Comparison of ENCODE assay signal across 28 cellular contexts in the genomic region with DNA sequence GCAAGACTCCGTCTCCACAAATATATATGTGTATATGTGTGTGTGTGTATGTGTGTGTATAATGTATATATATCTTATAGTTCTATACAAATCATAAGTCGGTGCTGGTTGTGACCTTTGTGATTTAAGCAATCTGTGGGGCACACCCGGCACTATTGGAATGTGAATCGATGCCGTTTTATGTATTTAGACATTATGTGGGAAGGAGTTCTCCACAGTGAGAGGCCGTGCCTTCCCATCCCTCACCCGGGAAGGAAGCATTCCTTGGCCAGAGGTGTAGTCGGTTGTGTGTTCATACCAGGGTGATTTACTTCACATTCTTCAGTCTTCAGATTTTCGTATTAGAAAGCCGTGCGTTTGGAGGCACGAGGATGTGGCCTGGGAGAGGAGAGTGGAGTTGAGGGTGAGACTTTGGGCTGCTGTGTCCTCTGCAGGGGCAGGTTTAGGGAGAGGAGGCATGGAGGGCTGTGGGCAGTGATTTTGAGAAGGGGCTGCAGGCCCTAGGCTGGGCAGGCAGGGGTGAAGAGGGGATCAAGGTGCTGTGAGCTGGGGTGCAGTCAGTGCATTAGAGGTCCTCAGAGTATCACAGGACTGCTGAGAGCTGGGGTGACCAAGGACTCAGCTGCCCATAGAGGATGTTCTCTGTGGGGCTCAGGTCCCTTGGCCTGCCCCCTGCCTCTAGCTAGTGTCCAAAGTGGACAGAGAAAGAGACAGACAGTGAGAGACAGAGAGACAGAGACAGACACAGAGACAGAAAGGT. TPM values are rescaled to one million over a fixed set of nuclear protein-coding genes. Genes with fewer than 3 reads are reported as not detected.
DNase-seq lines count a peak whose midpoint lies in the region; ATAC-seq and TF ChIP-seq lines count a peak whose summit lies in the region.
"Had no signal": no experiment of that assay in that cellular context is flagged by ENCODE, and none has a peak within 500 bp of the region (broad histone marks: within the 10 kb centered on the region; RNA-seq: fewer than 3 reads in every experiment).

No MANE protein-coding gene starts in this region.

- H4K20me1 ChIP-seq in mammary epithelial cell (ENCODE audit: insufficient read depth, low read length): no peaks in the 10 kb centered on the region

- no peak overlapping the region for H3K27ac ChIP-seq in mammary epithelial cell (ENCODE audit: insufficient read depth, low read depth, low read length)
- H3K27ac ChIP-seq: A549, brain microvascular endothelial cell, gastroesophageal sphincter, PC-9, suprapubic skin, upper lobe of right lung had no signal

- WGBS in mammary epithelial cell (ENCODE audit: low coverage, missing lambda C conversion rate): 81% methylated on average over 12 of the region's 12 CpGs

- no peak for TF ChIP-seq CTCF in Calu3 (IDR thresholded peaks at IDR 0.05; ENCODE audit: unreplicated experiment)
- no peak for TF ChIP-seq CTCF in progenitor cell of endocrine pancreas (IDR thresholded peaks at IDR 0.05; ENCODE audit: unreplicated experiment)
- no peak for TF ChIP-seq CTCF in mammary epithelial cell (conservative IDR thresholded peaks at IDR 0.05 in 1 of 2, IDR thresholded peaks at IDR 0.05 in 1 of 2; ENCODE audit: extremely low read depth in 1 of 2, insufficient read depth in 1 of 2, low read depth in 1 of 2, low read length in 2 of 2)

- peaks cover 15% of the 10 kb centered on the region for H3K9me3 ChIP-seq in mammary epithelial cell (replicated peaks; ENCODE audit: insufficient read depth, low read length)
- H3K9me3 ChIP-seq: suprapubic skin, upper lobe of right lung had no signal

- CTCF ChIA-PET in activated naive CD4-positive, alpha-beta T cell treated with anti-CD3 and anti-CD28 coated beads, Interleukin-2, amount 10 ng/mL, durations not matched to agents 7 days and 5 days (lab: Charles Lee): no interaction called here
- CTCF ChIA-PET in Calu3 (lab: Charles Lee) (interaction anchor here (1.1 kb wide), 1 partner anchor 45 kb away, joined by 5 read pairs; no protein-coding TSS in a partner anchor), mammary epithelial cell (lab: Charles Lee; ENCODE audit: low non-redundant PET) (no interaction called here)

- H3K27me3 Mint-ChIP-seq in activated naive CD4-positive, alpha-beta T cell treated with anti-CD3 and anti-CD28 coated beads, Interleukin-2, amount 10 ng/mL, durations not matched to agents 7 days and 5 days: peaks cover 4% of the 10 kb centered on the region
- peaks cover 12% of the 10 kb centered on the region for H3K27me3 Mint-ChIP-seq in Calu3 (ENCODE audit: unreplicated experiment)
- no peaks in the 10 kb centered on the region for H3K27me3 Mint-ChIP-seq in progenitor cell of endocrine pancreas
- H3K27me3 Mint-ChIP-seq: CD4-positive, alpha-beta T cell had no signal

- H3K36me3 Mint-ChIP-seq in activated naive CD4-positive, alpha-beta T cell treated with anti-CD3 and anti-CD28 coated beads, Interleukin-2, amount 10 ng/mL, durations not matched to agents 7 days and 5 days: peaks cover 3% of the 10 kb centered on the region
- H3K36me3 Mint-ChIP-seq in Calu3 (ENCODE audit: insufficient read depth, unreplicated experiment) (no peaks in the 10 kb centered on the region), progenitor cell of endocrine pancreas (ENCODE audit: insufficient read depth) (peaks cover 4% of the 10 kb centered on the region)

- no peaks in the 10 kb centered on the region for H3K79me2 ChIP-seq in mammary epithelial cell (ENCODE audit: insufficient read depth, low read length)

- BruUV-seq in Calu3 (replicated peaks; lab: Mats Ljungman, UMichigan) (no TSS peak), mammary epithelial cell (replicated peaks; lab: Mats Ljungman, UMichigan) (no TSS peak)

- no peak overlapping the region for H3K4me2 ChIP-seq in mammary epithelial cell (ENCODE audit: insufficient read depth, low read depth, low read length)
- H3K4me2 ChIP-seq: A549, PC-9, smooth muscle cell had no signal

- in situ Hi-C loops in mammary epithelial cell (cut with MboI; ENCODE audit: low sequenced_read_pairs in 2 of 2): no loop called here

- H3K4me1 Mint-ChIP-seq in activated naive CD4-positive, alpha-beta T cell treated with anti-CD3 and anti-CD28 coated beads, Interleukin-2, amount 10 ng/mL, durations not matched to agents 7 days and 5 days: no peaks in the 10 kb centered on the region
- H3K4me1 Mint-ChIP-seq in Calu3 (ENCODE audit: low read depth, unreplicated experiment) (peaks cover 29% of the 10 kb centered on the region), progenitor cell of endocrine pancreas (ENCODE audit: low read depth) (no peaks in the 10 kb centered on the region)

- no peak overlapping the region for H3K4me3 Mint-ChIP-seq in activated naive CD4-positive, alpha-beta T cell treated with anti-CD3 and anti-CD28 coated beads, Interleukin-2, amount 10 ng/mL, durations not matched to agents 7 days and 5 days
- H3K4me3 Mint-ChIP-seq in Calu3 (ENCODE audit: low read depth, unreplicated experiment): peak overlapping the region; percentile 6
- no peak overlapping the region for H3K4me3 Mint-ChIP-seq in progenitor cell of endocrine pancreas (ENCODE audit: low read depth)
- H3K4me3 Mint-ChIP-seq: CD4-positive, alpha-beta T cell had no signal

- peaks cover 12% of the 10 kb centered on the region for H3K4me1 ChIP-seq in mammary epithelial cell (ENCODE audit: insufficient read depth, low read length)
- H3K4me1 ChIP-seq: A549, gastroesophageal sphincter, upper lobe of right lung had no signal

- ATAC-seq in left colon: peak; percentile 64
- ATAC-seq: gastroesophageal sphincter, upper lobe of right lung had no signal

- no peaks in the 10 kb centered on the region for H3K27me3 ChIP-seq in mammary epithelial cell (ENCODE audit: insufficient read depth, low read length)
- H3K27me3 ChIP-seq: brain microvascular endothelial cell, gastroesophageal sphincter, suprapubic skin, upper lobe of right lung had no signal

- H2AFZ ChIP-seq in mammary epithelial cell (ENCODE audit: low read depth, low read length): no peak overlapping the region
- H2AFZ ChIP-seq: PC-9 had no signal

- dilution Hi-C loops in mammary epithelial cell (cut with HindIII; ENCODE audit: low sequenced_read_pairs): loop anchor here (5.0 kb wide), 1 partner anchor 98 kb away; no protein-coding TSS in a partner anchor

- H3K9me3 Mint-ChIP-seq in activated naive CD4-positive, alpha-beta T cell treated with anti-CD3 and anti-CD28 coated beads, Interleukin-2, amount 10 ng/mL, durations not matched to agents 7 days and 5 days: peaks cover 6% of the 10 kb centered on the region
- H3K9me3 Mint-ChIP-seq in Calu3 (ENCODE audit: low read depth, unreplicated experiment) (no peaks in the 10 kb centered on the region), progenitor cell of endocrine pancreas (ENCODE audit: low read depth) (peaks cover 5% of the 10 kb centered on the region)

- H3K4me3 ChIP-seq in mammary epithelial cell (replicated peaks in 1 of 3; ENCODE audit: insufficient read depth in 1 of 3, low read depth in 2 of 3, low read length in 3 of 3): no peak overlapping the region
- H3K4me3 ChIP-seq: A549, gastroesophageal sphincter, PC-9, smooth muscle cell, suprapubic skin, upper lobe of right lung had no signal

- no peaks in the 10 kb centered on the region for H3K36me3 ChIP-seq in mammary epithelial cell (ENCODE audit: insufficient read depth, low read length)
- H3K36me3 ChIP-seq: brain microvascular endothelial cell, suprapubic skin, upper lobe of right lung had no signal

- no peak overlapping the region for H3K9ac ChIP-seq in mammary epithelial cell (ENCODE audit: insufficient read depth, low read length)

- DNase-seq in activated naive CD4-positive, alpha-beta T cell treated with anti-CD3 and anti-CD28 coated beads, Interleukin-2, amount 10 ng/mL, durations not matched to agents 7 days and 5 days: peak; percentile 10
- DNase-seq in activated naive CD4-positive, alpha-beta T cell treated with anti-CD3 and anti-CD28 coated beads, Interleukin-2, amount 50 U/mL, for 16 hours: no peak
- DNase-seq in Calu3 (peak; percentile 54), left colon (peak; percentile 0 to 20), progenitor cell of endocrine pancreas (ENCODE audit: low spot score, unreplicated experiment) (no peak), mammary epithelial cell (no peak), NCI-H1436 treated with DMSO at 0.1 percent for 48 hours (lab: John Stamatoyannopoulos, UW) (no peak), UCSD-AML1 (lab: John Stamatoyannopoulos, UW; ENCODE audit: unreplicated experiment) (no peak)
- DNase-seq: activated CD8-positive, alpha-beta memory T cell treated with anti-CD3 and anti-CD28 coated beads for 24 hours; activated gamma-delta T cell; activated T-cell treated with anti-CD3 and anti-CD28 coated beads for 4 hours; amygdala; brain microvascular endothelial cell; hippocampal formation; IMR-90; mesenchymal stem cell; NCI-H146; NCI-H345; occipital lobe; SHP77 treated with DMSO at 0.1 percent for 48 hours; stimulated activated naive CD4-positive, alpha-beta T cell treated with Interleukin-2 at 50 U/mL for 16 hours; upper lobe of right lung had no signal

- H3K27ac Mint-ChIP-seq in activated naive CD4-positive, alpha-beta T cell treated with anti-CD3 and anti-CD28 coated beads, Interleukin-2, amount 10 ng/mL, durations not matched to agents 7 days and 5 days: no peak overlapping the region
- H3K27ac Mint-ChIP-seq in Calu3 (ENCODE audit: unreplicated experiment) (peak overlapping the region; percentile 42), progenitor cell of endocrine pancreas (peak overlapping the region; percentile 11)
- H3K27ac Mint-ChIP-seq: CD4-positive, alpha-beta T cell had no signal

- intact Hi-C loops in Calu3 (cut with micrococcal nuclease; ENCODE audit: unreplicated experiment) (loop anchor here (10.0 kb wide), 1 partner anchor 134 kb away; no protein-coding TSS in a partner anchor), left colon (cut with DNase I, micrococcal nuclease) (no loop called here), mammary epithelial cell (cut with micrococcal nuclease) (no loop called here)

RNA-seq across cellular contexts. Expression of gene TRIM11, which starts 57.7 kb away (rescaled TPM):
- total RNA-seq in Calu3 (2022): 62.9 and 68.2 TPM in 2 replicates
- 10 to 100 TPM; 34.8 to 36.5 TPM for total RNA-seq in left colon
- total RNA-seq in progenitor cell of endocrine pancreas: 41.1 and 42.4 TPM in 2 replicates
- total RNA-seq in mammary epithelial cell: 10 to 100 TPM; 29.8 to 39.6 TPM
- 17.3 TPM for polyA plus RNA-seq in mammary epithelial cell
- 34.0 TPM for polyA minus RNA-seq in mammary epithelial cell

Comparison
In these comparisons a context has a peak if more than half of its experiments do, and no peak if none do; other contexts are left out.
1. DNase-seq: peak in activated naive CD4-positive, alpha-beta T cell treated with anti-CD3 and anti-CD28 coated beads, Interleukin-2, amount 10 ng/mL, durations not matched to agents 7 days and 5 days (single experiment), Calu3 (single experiment) and left colon (2 of 2); none in activated naive CD4-positive, alpha-beta T cell treated with anti-CD3 and anti-CD28 coated beads, Interleukin-2, amount 50 U/mL, for 16 hours (single experiment), progenitor cell of endocrine pancreas (single experiment), mammary epithelial cell (single experiment), NCI-H1436 treated with DMSO at 0.1 percent for 48 hours (single experiment) and UCSD-AML1 (single experiment).